ENCODE assay signal across 17 cellular contexts in the genomic region with DNA sequence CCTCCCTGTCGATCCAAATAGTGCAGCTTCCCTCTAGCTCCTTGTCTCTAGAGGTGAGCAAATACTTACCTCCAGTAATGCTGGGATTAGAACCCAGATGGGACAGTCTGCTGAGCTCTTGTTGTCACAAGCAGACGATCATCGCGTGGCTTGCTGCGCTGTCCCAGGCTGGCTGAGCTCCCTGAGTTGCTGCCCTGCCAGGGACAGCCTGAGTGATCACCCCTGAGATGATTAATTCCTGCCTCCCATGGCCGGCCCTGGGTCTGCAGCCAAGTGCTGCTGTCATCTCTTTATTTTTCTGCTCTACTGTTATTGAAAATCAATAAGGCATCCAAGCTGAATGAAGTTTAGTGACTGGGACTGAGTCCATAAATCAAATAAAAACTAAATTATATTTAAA.
"Had no signal": no experiment of that assay in that cellular context is flagged by ENCODE, and none has a peak within 500 bp of the region (broad histone marks: within the 10 kb centered on the region; RNA-seq: fewer than 3 reads in every experiment).

No MANE protein-coding gene starts in this region.

- H3K4me3 Mint-ChIP-seq: activated CD4-positive, alpha-beta T cell treated with anti-CD3 and anti-CD28 coated beads for 36 hours; activated naive CD4-positive, alpha-beta T cell treated with anti-CD3 and anti-CD28 coated beads, Interleukin-2, amount 50 U/mL, for 24 hours; natural killer cell; WTC11 had no signal

- ATAC-seq: activated CD4-positive, alpha-beta T cell treated with anti-CD3 and anti-CD28 coated beads for 36 hours; natural killer cell; stimulated activated naive CD8-positive, alpha-beta T cell treated with anti-CD3 and anti-CD28 coated beads, Interleukin-15, Interleukin-2, amounts not matched to agents 100 U/mL and 50 U/mL, for 24 hours; WTC11 had no signal

- H3K9me3 ChIP-seq: esophagus squamous epithelium, tibial artery had no signal

- H3K9me3 Mint-ChIP-seq: activated naive CD4-positive, alpha-beta T cell treated with anti-CD3 and anti-CD28 coated beads, Interleukin-2, amount 50 U/mL, for 24 hours; natural killer cell; WTC11 had no signal

- H3K36me3 ChIP-seq: esophagus squamous epithelium, tibial artery had no signal

- FAIRE-seq: astrocyte, kidney, urothelium cell line had no signal

- H3K27ac ChIP-seq: esophagus squamous epithelium, parathyroid adenoma, tibial artery had no signal

- DNase-seq: activated CD4-positive, alpha-beta T cell treated with anti-CD3 and anti-CD28 coated beads for 36 hours; activated CD4-positive, alpha-beta T cell treated with anti-CD3 and anti-CD28 coated beads, Interleukin-2, amount 50 U/mL, for 48 hours; activated gamma-delta T cell; effector CD4-positive, alpha-beta T cell; esophagus squamous epithelium; kidney; mesenchymal stem cell; natural killer cell; stimulated activated CD4-positive, alpha-beta T cell treated with anti-CD3 and anti-CD28 coated beads, Interleukin-2, amount 100 ng/mL, for 24 hours; stimulated activated naive CD8-positive, alpha-beta T cell treated with anti-CD3 and anti-CD28 coated beads, Interleukin-15, Interleukin-2, amounts not matched to agents 100 U/mL and 50 U/mL, for 24 hours; SW 1271; tibial artery had no signal

- H3K27ac Mint-ChIP-seq: activated CD4-positive, alpha-beta T cell treated with anti-CD3 and anti-CD28 coated beads for 36 hours; activated naive CD4-positive, alpha-beta T cell treated with anti-CD3 and anti-CD28 coated beads, Interleukin-2, amount 50 U/mL, for 24 hours; natural killer cell; WTC11 had no signal

- H3K4me3 ChIP-seq: esophagus squamous epithelium, tibial artery had no signal

- H3K27me3 Mint-ChIP-seq: activated naive CD4-positive, alpha-beta T cell treated with anti-CD3 and anti-CD28 coated beads, Interleukin-2, amount 50 U/mL, for 24 hours had no signal

- H3K9ac ChIP-seq: parathyroid adenoma had no signal

- H2AFZ ChIP-seq: parathyroid adenoma had no signal

- H3K79me2 ChIP-seq: parathyroid adenoma had no signal

- H3K4me1 Mint-ChIP-seq: activated CD4-positive, alpha-beta T cell treated with anti-CD3 and anti-CD28 coated beads for 36 hours; activated naive CD4-positive, alpha-beta T cell treated with anti-CD3 and anti-CD28 coated beads, Interleukin-2, amount 50 U/mL, for 24 hours; natural killer cell had no signal

- H3K27me3 ChIP-seq: esophagus squamous epithelium, tibial artery had no signal

- H3K36me3 Mint-ChIP-seq: activated naive CD4-positive, alpha-beta T cell treated with anti-CD3 and anti-CD28 coated beads, Interleukin-2, amount 50 U/mL, for 24 hours; natural killer cell; WTC11 had no signal

- H3K4me1 ChIP-seq: parathyroid adenoma had no signal
